In genomic region chr2:195779491-195779890, GRCh38 we compare ENCODE assay signal across 29 cellular contexts.
DNase-seq lines count a peak whose midpoint lies in the region; ATAC-seq and TF ChIP-seq lines count a peak whose summit lies in the region.
"Had no signal": no experiment of that assay in that cellular context is flagged by ENCODE, and none has a peak within 500 bp of the region (broad histone marks: within the 10 kb centered on the region; RNA-seq: fewer than 3 reads in every experiment).

No MANE protein-coding gene starts in this region.

- H3K27ac Mint-ChIP-seq in stimulated activated naive B cell treated with anti-CD40 and anti-IgM and Interleukin-4, amounts not matched to agents 10 μg/mL and 1 μg/mL and 100 μg/mL, for 72 hours = no peak overlapping the region
- H3K27ac Mint-ChIP-seq: activated naive CD4-positive, alpha-beta T cell treated with anti-CD3 and anti-CD28 coated beads, Interleukin-2, amount 50 U/mL, for 72 hours; activated T-helper 17 cell treated with anti-CD3 and anti-CD28 coated beads, Interleukin-2, amount 50 U/mL, for 72 hours; effector memory CD8-positive, alpha-beta T cell; immature natural killer cell; stimulated activated memory B cell treated with anti-CD40 and anti-IgM and Interleukin-4, amounts not matched to agents 10 μg/mL and 1 μg/mL and 100 μg/mL, for 72 hours had no signal

- TF ChIP-seq CTCF in C4-2B (conservative IDR thresholded peaks at IDR 0.05) = 0 out of 2 replicates have a peak, but pooled peaks have one; percentile 10

- peaks cover 0 to 5% of the 10 kb centered on the region in 2 donors for H3K27me3 Mint-ChIP-seq in stimulated activated naive B cell treated with anti-CD40 and anti-IgM and Interleukin-4, amounts not matched to agents 10 μg/mL and 1 μg/mL and 100 μg/mL, for 72 hours
- H3K27me3 Mint-ChIP-seq: stimulated activated memory B cell treated with anti-CD40 and anti-IgM and Interleukin-4, amounts not matched to agents 10 μg/mL and 1 μg/mL and 100 μg/mL, for 72 hours had no signal

- H3K9me3 Mint-ChIP-seq in stimulated activated naive B cell treated with anti-CD40 and anti-IgM and Interleukin-4, amounts not matched to agents 10 μg/mL and 1 μg/mL and 100 μg/mL, for 72 hours = no peaks in the 10 kb centered on the region
- H3K9me3 Mint-ChIP-seq: activated naive CD4-positive, alpha-beta T cell treated with anti-CD3 and anti-CD28 coated beads, Interleukin-2, amount 50 U/mL, for 72 hours; activated T-helper 17 cell treated with anti-CD3 and anti-CD28 coated beads, Interleukin-2, amount 50 U/mL, for 72 hours; effector memory CD8-positive, alpha-beta T cell; stimulated activated memory B cell treated with anti-CD40 and anti-IgM and Interleukin-4, amounts not matched to agents 10 μg/mL and 1 μg/mL and 100 μg/mL, for 72 hours had no signal

- TF ChIP-seq POLR2A in erythroblast (IDR thresholded peaks at IDR 0.05; ENCODE audit: low read length) = no peak

- H3K27ac ChIP-seq in C4-2B = no peak overlapping the region
- H3K27ac ChIP-seq: left lung, prostate gland, sigmoid colon, SJSA1 had no signal

- no peaks in the 10 kb centered on the region for H3K4me1 Mint-ChIP-seq in stimulated activated naive B cell treated with anti-CD40 and anti-IgM and Interleukin-4, amounts not matched to agents 10 μg/mL and 1 μg/mL and 100 μg/mL, for 72 hours
- H3K4me1 Mint-ChIP-seq: activated T-helper 17 cell treated with anti-CD3 and anti-CD28 coated beads, Interleukin-2, amount 50 U/mL, for 72 hours; immature natural killer cell; stimulated activated memory B cell treated with anti-CD40 and anti-IgM and Interleukin-4, amounts not matched to agents 10 μg/mL and 1 μg/mL and 100 μg/mL, for 72 hours had no signal

- H3K4me3 Mint-ChIP-seq in stimulated activated naive B cell treated with anti-CD40 and anti-IgM and Interleukin-4, amounts not matched to agents 10 μg/mL and 1 μg/mL and 100 μg/mL, for 72 hours = no peak overlapping the region
- H3K4me3 Mint-ChIP-seq: activated T-helper 17 cell treated with anti-CD3 and anti-CD28 coated beads, Interleukin-2, amount 50 U/mL, for 72 hours; effector memory CD8-positive, alpha-beta T cell; immature natural killer cell; stimulated activated memory B cell treated with anti-CD40 and anti-IgM and Interleukin-4, amounts not matched to agents 10 μg/mL and 1 μg/mL and 100 μg/mL, for 72 hours had no signal

- peak; percentile 25 for DNase-seq in HT1080 (ENCODE audit: low read depth)
- peak; percentile 5 for DNase-seq in RPMI7951 (ENCODE audit: low read depth)
- peak; percentile 11 to 28 for DNase-seq in erythroblast (lab: John Stamatoyannopoulos, UW)
- no peak for DNase-seq in stimulated activated naive B cell treated with anti-CD40 and anti-IgM and Interleukin-4, amounts not matched to agents 10 μg/mL and 1 μg/mL and 100 μg/mL, for 72 hours
- no peak for DNase-seq in activated CD8-positive, alpha-beta memory T cell treated with anti-CD3 and anti-CD28 coated beads for 24 hours
- no peak for DNase-seq in stimulated activated CD4-positive, alpha-beta T cell treated with anti-CD3 and anti-CD28 coated beads, Interleukin-4, amount 100 ng/mL, for 1 hour
- no peak for DNase-seq in germinal center (ENCODE audit: low spot score)
- DNase-seq: activated CD4-positive, alpha-beta T cell treated with anti-CD3 and anti-CD28 coated beads, Interleukin-2, amount 50 U/mL, for 48 hours; activated CD8-positive, alpha-beta memory T cell treated with anti-CD3 and anti-CD28 coated beads, Interleukin-2, amount 50 U/mL, for 48 hours; C1 segment of cervical spinal cord; caudate nucleus; cortex of kidney; effector memory CD8-positive, alpha-beta T cell; hypothalamus; immature natural killer cell; KG1; left lung; NCI-H1694; NCI-H510A treated with DMSO at 0.1 percent for 48 hours; sigmoid colon; stimulated activated CD4-positive, alpha-beta T cell treated with anti-CD3 and anti-CD28 coated beads, Interleukin-4, amount 100 ng/mL, for 4 hours had no signal

- peaks cover 0 to 5% of the 10 kb centered on the region in 2 donors for H3K36me3 Mint-ChIP-seq in stimulated activated naive B cell treated with anti-CD40 and anti-IgM and Interleukin-4, amounts not matched to agents 10 μg/mL and 1 μg/mL and 100 μg/mL, for 72 hours
- H3K36me3 Mint-ChIP-seq: activated naive CD4-positive, alpha-beta T cell treated with anti-CD3 and anti-CD28 coated beads, Interleukin-2, amount 50 U/mL, for 72 hours; immature natural killer cell; stimulated activated memory B cell treated with anti-CD40 and anti-IgM and Interleukin-4, amounts not matched to agents 10 μg/mL and 1 μg/mL and 100 μg/mL, for 72 hours had no signal

- ATAC-seq in stimulated activated naive B cell treated with anti-CD40 and anti-IgM and Interleukin-4, amounts not matched to agents 10 μg/mL and 1 μg/mL and 100 μg/mL, for 72 hours (replicated peaks) = no peak
- ATAC-seq: activated CD4-positive, CD25-positive, alpha-beta regulatory T cell treated with anti-CD3 and anti-CD28 coated beads, Interleukin-2, amount 50 U/mL, for 24 hours; activated naive CD4-positive, alpha-beta T cell treated with anti-CD3 and anti-CD28 coated beads, Interleukin-2, amount 50 U/mL, for 72 hours; activated T-helper 17 cell treated with anti-CD3 and anti-CD28 coated beads, Interleukin-2, amount 50 U/mL, for 72 hours; effector memory CD8-positive, alpha-beta T cell; left lung; Panc1; stimulated activated memory B cell treated with anti-CD40 and anti-IgM and Interleukin-4, amounts not matched to agents 10 μg/mL and 1 μg/mL and 100 μg/mL, for 72 hours had no signal

Comparison
In these comparisons a context has a peak if more than half of its experiments do, and no peak if none do; other contexts are left out.
1. DNase-seq: peak in HT1080 (single experiment), RPMI7951 (single experiment) and erythroblast (2 of 2); none in stimulated activated naive B cell treated with anti-CD40 and anti-IgM and Interleukin-4, amounts not matched to agents 10 μg/mL and 1 μg/mL and 100 μg/mL, for 72 hours (single experiment), activated CD8-positive, alpha-beta memory T cell treated with anti-CD3 and anti-CD28 coated beads for 24 hours (single experiment), stimulated activated CD4-positive, alpha-beta T cell treated with anti-CD3 and anti-CD28 coated beads, Interleukin-4, amount 100 ng/mL, for 1 hour (single experiment) and germinal center (single experiment).